In genomic region chr14:60984225-60984624, GRCh38 we compare ENCODE assay signal across 14 cellular contexts.
"Had no signal": no experiment of that assay in that cellular context is flagged by ENCODE, and none has a peak within 500 bp of the region (broad histone marks: within the 10 kb centered on the region; RNA-seq: fewer than 3 reads in every experiment).

No MANE protein-coding gene starts in this region.

- H3K9me3 ChIP-seq: body of pancreas, psoas muscle, stomach had no signal

- DNase-seq: activated CD4-positive, alpha-beta T cell treated with anti-CD3 and anti-CD28 coated beads, Interleukin-2, amount 10 ng/mL, durations not matched to agents 24 days and 14 days; activated CD4-positive, CD25-positive, alpha-beta regulatory T cell; activated CD8-positive, alpha-beta memory T cell treated with anti-CD3 and anti-CD28 coated beads, Interleukin-2, amount 50 U/mL, for 4 hours; activated CD8-positive, alpha-beta T cell treated with anti-CD3 and anti-CD28 coated beads, Interleukin-2, amount 10 ng/mL, durations not matched to agents 7 days and 5 days; activated gamma-delta T cell; activated T-cell treated with anti-CD3 and anti-CD28 coated beads, Interleukin-2, amount 50 U/mL, for 72 hours; amniotic stem cell; body of pancreas; caudate nucleus; left colon; psoas muscle; stimulated activated CD4-positive, alpha-beta T cell treated with anti-CD3 and anti-CD28 coated beads, Interleukin-2, amount 100 ng/mL, for 24 hours; stomach had no signal

- H3K27me3 ChIP-seq: body of pancreas, stomach had no signal

- H3K4me3 ChIP-seq: body of pancreas, lung, stomach had no signal

- H3K27ac ChIP-seq: psoas muscle, stomach had no signal
